ENCODE assay signal across 26 cellular contexts in the genomic region with DNA sequence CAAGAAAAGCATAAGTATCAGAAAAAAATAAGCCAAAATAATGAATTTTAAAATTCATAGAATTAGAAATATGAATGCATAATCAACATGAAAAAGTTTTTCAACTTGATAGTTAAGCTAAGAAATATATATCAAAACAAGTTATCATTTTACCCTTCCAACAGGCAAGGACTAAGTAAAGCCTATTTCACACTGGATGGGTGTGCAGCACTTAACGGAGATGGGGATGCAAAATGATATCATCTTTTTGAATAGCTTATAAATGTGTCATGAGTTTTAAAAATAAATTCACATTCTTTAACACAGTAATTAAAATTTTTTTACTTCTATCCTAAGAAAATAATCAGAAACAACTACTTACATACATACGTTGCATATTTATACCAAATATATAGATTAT.
"Had no signal": no experiment of that assay in that cellular context is flagged by ENCODE, and none has a peak within 500 bp of the region (broad histone marks: within the 10 kb centered on the region; RNA-seq: fewer than 3 reads in every experiment).

No MANE protein-coding gene starts in this region.

- H3K4me1 Mint-ChIP-seq: natural killer cell had no signal

- H3K4me3 Mint-ChIP-seq: activated T-cell treated with anti-CD3 and anti-CD28 coated beads, Interleukin-2, amount 50 U/mL, for 24 hours; endodermal cell had no signal

- ATAC-seq: left lung, natural killer cell, WTC11 had no signal

- H3K9me3 ChIP-seq: esophagus squamous epithelium, left lung, prostate gland, right atrium auricular region, thoracic aorta, vagina had no signal

- H3K36me3 ChIP-seq: prostate gland, thoracic aorta, vagina had no signal

- H3K4me3 ChIP-seq: esophagus squamous epithelium, hepatocyte, left lung, lung, prostate gland, vagina had no signal

- H2AFZ ChIP-seq: hepatocyte had no signal

- H3K27me3 Mint-ChIP-seq: activated naive CD8-positive, alpha-beta T cell; activated T-cell treated with anti-CD3 and anti-CD28 coated beads, Interleukin-2, amount 50 U/mL, for 24 hours; type B pancreatic cell had no signal

- H3K79me2 ChIP-seq: hepatocyte had no signal

- H3K27ac ChIP-seq: hepatocyte, prostate gland had no signal

- H3K27me3 ChIP-seq: esophagus squamous epithelium, hepatocyte, left lung, right atrium auricular region, vagina had no signal

- H3K27ac Mint-ChIP-seq: activated T-cell treated with anti-CD3 and anti-CD28 coated beads, Interleukin-2, amount 50 U/mL, for 24 hours; activated T-helper 2 cell treated with anti-CD3 and anti-CD28 coated beads, Interferon-gamma antibody, Interleukin-2, Interleukin-4, amounts not matched to agents 10 μg/mL and 5 μg/mL and 100 μg/mL, durations not matched to agents 14 hours and 24 hours and 36 hours; endodermal cell; natural killer cell; type B pancreatic cell had no signal

- H3K9me3 Mint-ChIP-seq: activated T-cell treated with anti-CD3 and anti-CD28 coated beads, Interleukin-2, amount 50 U/mL, for 24 hours; activated T-helper 2 cell treated with anti-CD3 and anti-CD28 coated beads, Interferon-gamma antibody, Interleukin-2, Interleukin-4, amounts not matched to agents 10 μg/mL and 5 μg/mL and 100 μg/mL, durations not matched to agents 14 hours and 24 hours and 36 hours; endodermal cell; mesothelial cell of epicardium; natural killer cell; type B pancreatic cell; WTC11 had no signal

- H3K4me1 ChIP-seq: left lung, prostate gland, vagina had no signal

- DNase-seq: activated CD8-positive, alpha-beta memory T cell treated with anti-CD3 and anti-CD28 coated beads, Interleukin-2, amount 50 U/mL, for 4 hours; activated naive CD4-positive, alpha-beta T cell; activated T-cell treated with anti-CD3 and anti-CD28 coated beads, Interleukin-2, amount 50 U/mL, for 24 hours; amniotic stem cell; cerebellar nuclear complex; cortex of kidney; endodermal cell; esophagus squamous epithelium; foreskin melanocyte; kidney glomerular epithelial cell; left lung; natural killer cell; stimulated activated CD4-positive, alpha-beta T cell treated with anti-CD3 and anti-CD28 coated beads, Interleukin-4, amount 100 ng/mL, for 24 hours; stimulated activated naive CD4-positive, alpha-beta T cell treated with Interleukin-2 at 50 U/mL for 16 hours; T1000 had no signal
